ENCODE assay signal across 8 cellular contexts in the genomic region with DNA sequence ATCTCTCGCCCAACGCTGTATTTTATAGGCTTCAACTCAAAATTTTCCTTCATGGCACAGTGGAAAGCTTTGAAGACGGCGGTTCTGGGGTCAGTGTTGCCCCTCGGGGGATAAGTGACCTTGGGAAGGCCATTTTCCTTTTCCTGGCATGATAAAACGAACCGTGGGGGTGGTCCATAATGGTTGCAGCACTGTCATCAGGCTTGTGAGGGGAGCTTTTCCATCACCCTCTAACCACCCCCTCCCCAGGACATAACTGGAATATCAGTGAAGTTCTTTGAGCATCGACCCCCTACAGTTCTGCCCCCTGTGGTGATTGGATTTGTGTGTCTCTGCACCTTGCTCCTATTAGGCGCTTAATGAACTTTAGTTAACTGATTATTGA. TPM values are rescaled to one million over a fixed set of nuclear protein-coding genes. Genes with fewer than 3 reads are reported as not detected.
DNase-seq lines count a peak whose midpoint lies in the region; ATAC-seq and TF ChIP-seq lines count a peak whose summit lies in the region.

No MANE protein-coding gene starts in this region.

- H3K27me3 Mint-ChIP-seq in stimulated activated naive CD8-positive, alpha-beta T cell treated with anti-CD3 and anti-CD28 coated beads, Interleukin-15, Interleukin-2, amounts not matched to agents 100 ng/mL and 50 ng/mL, for 24 hours = peaks cover 8% of the 10 kb centered on the region
- H3K27me3 Mint-ChIP-seq in activated naive CD8-positive, alpha-beta T cell treated with anti-CD3 and anti-CD28 coated beads, Interleukin-2, amount 50 U/mL, for 24 hours = no peaks in the 10 kb centered on the region

- H3K4me3 Mint-ChIP-seq in stimulated activated naive CD8-positive, alpha-beta T cell treated with anti-CD3 and anti-CD28 coated beads, Interleukin-15, Interleukin-2, amounts not matched to agents 100 ng/mL and 50 ng/mL, for 24 hours = peak overlapping the region; percentile 84
- peak overlapping the region; percentile 74 for H3K4me3 Mint-ChIP-seq in activated naive CD8-positive, alpha-beta T cell treated with anti-CD3 and anti-CD28 coated beads, Interleukin-2, amount 50 U/mL, for 24 hours

- TF ChIP-seq CTCF in kidney epithelial cell (IDR thresholded peaks at IDR 0.05; ENCODE audit: insufficient read depth, low read length, poor library complexity, severe bottlenecking) = peak; percentile 17

- H3K36me3 Mint-ChIP-seq in stimulated activated naive CD8-positive, alpha-beta T cell treated with anti-CD3 and anti-CD28 coated beads, Interleukin-15, Interleukin-2, amounts not matched to agents 100 ng/mL and 50 ng/mL, for 24 hours (ENCODE audit: low read depth) = no peaks in the 10 kb centered on the region
- H3K36me3 Mint-ChIP-seq in activated naive CD8-positive, alpha-beta T cell treated with anti-CD3 and anti-CD28 coated beads, Interleukin-2, amount 50 U/mL, for 24 hours (ENCODE audit: low read depth) = no peaks in the 10 kb centered on the region

- peak overlapping the region; percentile 77 for H3K4me3 ChIP-seq in kidney epithelial cell (ENCODE audit: low read depth, low read length)

- peak overlapping the region; percentile 94 for H3K27ac ChIP-seq in temporal lobe (ENCODE audit: low read depth, low read length)

- DNase-seq in stimulated activated naive CD8-positive, alpha-beta T cell treated with anti-CD3 and anti-CD28 coated beads, Interleukin-15, Interleukin-2, amounts not matched to agents 100 U/mL and 50 U/mL, for 24 hours = no peak
- DNase-seq in activated naive CD8-positive, alpha-beta T cell treated with anti-CD3 and anti-CD28 coated beads, Interleukin-2, amount 50 U/mL, for 24 hours = no peak
- no peak for DNase-seq in kidney epithelial cell (ENCODE audit: low read depth)
- DNase-seq in NCI-H2081 (lab: John Stamatoyannopoulos, UW) = no peak

- no peaks in the 10 kb centered on the region for H3K36me3 ChIP-seq in kidney epithelial cell (ENCODE audit: control insufficient read depth, insufficient read depth, low read length)

- H3K27ac Mint-ChIP-seq in stimulated activated naive CD8-positive, alpha-beta T cell treated with anti-CD3 and anti-CD28 coated beads, Interleukin-15, Interleukin-2, amounts not matched to agents 100 ng/mL and 50 ng/mL, for 24 hours = peak overlapping the region; percentile 76
- peak overlapping the region; percentile 74 for H3K27ac Mint-ChIP-seq in activated naive CD8-positive, alpha-beta T cell treated with anti-CD3 and anti-CD28 coated beads, Interleukin-2, amount 50 U/mL, for 24 hours

- H3K27me3 ChIP-seq in kidney epithelial cell (ENCODE audit: control insufficient read depth, insufficient read depth, low read length) = no peaks in the 10 kb centered on the region

- peaks cover 26% of the 10 kb centered on the region for H3K4me1 Mint-ChIP-seq in stimulated activated naive CD8-positive, alpha-beta T cell treated with anti-CD3 and anti-CD28 coated beads, Interleukin-15, Interleukin-2, amounts not matched to agents 100 ng/mL and 50 ng/mL, for 24 hours (ENCODE audit: low read depth)
- H3K4me1 Mint-ChIP-seq in activated naive CD8-positive, alpha-beta T cell treated with anti-CD3 and anti-CD28 coated beads, Interleukin-2, amount 50 U/mL, for 24 hours = peaks cover 24% of the 10 kb centered on the region

- no peak for ATAC-seq in stimulated activated naive CD8-positive, alpha-beta T cell treated with anti-CD3 and anti-CD28 coated beads, Interleukin-15, Interleukin-2, amounts not matched to agents 100 U/mL and 50 U/mL, for 24 hours
- no peak for ATAC-seq in activated naive CD8-positive, alpha-beta T cell treated with anti-CD3 and anti-CD28 coated beads, Interleukin-2, amount 50 U/mL, for 24 hours
- ATAC-seq in HG03442 (IDR thresholded peaks at IDR 0.05; ENCODE audit: unreplicated experiment) = no peak
- ATAC-seq in HG02973 (IDR thresholded peaks at IDR 0.05; ENCODE audit: unreplicated experiment) = no peak

- no peaks in the 10 kb centered on the region for H3K9me3 Mint-ChIP-seq in stimulated activated naive CD8-positive, alpha-beta T cell treated with anti-CD3 and anti-CD28 coated beads, Interleukin-15, Interleukin-2, amounts not matched to agents 100 ng/mL and 50 ng/mL, for 24 hours
- H3K9me3 Mint-ChIP-seq in activated naive CD8-positive, alpha-beta T cell treated with anti-CD3 and anti-CD28 coated beads, Interleukin-2, amount 50 U/mL, for 24 hours = no peaks in the 10 kb centered on the region

RNA-seq across cellular contexts. Expression of gene FOS, which starts 16.0 kb away (rescaled TPM):
- total RNA-seq in kidney epithelial cell = 5.5 and 9.2 TPM in 2 replicates
- total RNA-seq in temporal lobe = 41.8 TPM
